8 cellular contexts compared by ENCODE assay signal in genomic region chr4:118033148-118034060, GRCh38. TPM values are rescaled to one million over a fixed set of nuclear protein-coding genes. Genes with fewer than 3 reads are reported as not detected.
DNase-seq lines count a peak whose midpoint lies in the region; ATAC-seq and TF ChIP-seq lines count a peak whose summit lies in the region.

No MANE protein-coding gene starts in this region.

- H3K9me3 ChIP-seq in HUES6 (ENCODE audit: control insufficient read depth, insufficient read depth, low read depth, low read length) (no peaks in the 10 kb centered on the region), T-helper 17 cell (ENCODE audit: control insufficient read depth, low read length, poor library complexity, severe bottlenecking) (no peaks in the 10 kb centered on the region), neural cell (ENCODE audit: low read length) (no peaks in the 10 kb centered on the region)
- no peaks in the 10 kb centered on the region for H3K9me3 ChIP-seq in CD4-positive, alpha-beta memory T cell (ENCODE audit: control insufficient read depth in 1 of 2, low read length in 2 of 2)

- peaks cover 5% of the 10 kb centered on the region for H3K36me3 Mint-ChIP-seq in T-helper 17 cell (ENCODE audit: low read depth)
- no peaks in the 10 kb centered on the region for H3K36me3 Mint-ChIP-seq in CD4-positive, alpha-beta memory T cell

- H3K79me2 ChIP-seq in neural cell (replicated peaks; ENCODE audit: insufficient read depth, low read length): no peaks in the 10 kb centered on the region

- H3K4me3 Mint-ChIP-seq in T-helper 17 cell: peak overlapping the region; percentile 59
- peak overlapping the region in 3 of 8 donors; percentile 20 to 53 (median 29) for H3K4me3 Mint-ChIP-seq in CD4-positive, alpha-beta memory T cell

- TF ChIP-seq EP300 in neural cell (conservative IDR thresholded peaks at IDR 0.05; ENCODE audit: poor library complexity, severe bottlenecking): no peak

- H4K20me1 ChIP-seq in neural cell (ENCODE audit: insufficient read depth): no peaks in the 10 kb centered on the region

- TF ChIP-seq CTCF in neural cell (IDR thresholded peaks at IDR 0.05; ENCODE audit: poor library complexity, severe bottlenecking): no peak

- H3K27ac ChIP-seq in HUES6 (ENCODE audit: low read depth, low read length) (no peak overlapping the region), neural cell (ENCODE audit: low read length) (no peak overlapping the region)
- no peak overlapping the region for H3K27ac ChIP-seq in CD4-positive, alpha-beta memory T cell (ENCODE audit: low read depth, low read length)

- H3K4me2 ChIP-seq in neural cell (ENCODE audit: low read length): peak overlapping the region; percentile 64

- H3K27me3 ChIP-seq in HUES6 (ENCODE audit: control insufficient read depth, insufficient read depth, low read length): peaks cover 5% of the 10 kb centered on the region; the same call in 1 of the 2 replicates
- H3K27me3 ChIP-seq in neural cell (ENCODE audit: insufficient read depth, low read depth, low read length): peaks cover 9% of the 10 kb centered on the region
- peaks cover 6% of the 10 kb centered on the region for H3K27me3 ChIP-seq in CD4-positive, alpha-beta memory T cell (ENCODE audit: insufficient read depth, low read length)

- ATAC-seq in T-helper 17 cell (no peak), GM21576 (IDR thresholded peaks at IDR 0.05; ENCODE audit: unreplicated experiment) (no peak)

- H3K36me3 ChIP-seq in HUES6 (ENCODE audit: control insufficient read depth, insufficient read depth, low read length) (no peaks in the 10 kb centered on the region), neural cell (ENCODE audit: insufficient read depth, low read length) (no peaks in the 10 kb centered on the region)
- no peaks in the 10 kb centered on the region for H3K36me3 ChIP-seq in CD4-positive, alpha-beta memory T cell (ENCODE audit: insufficient read depth, low read length)

- no peak overlapping the region for H3K27ac Mint-ChIP-seq in T-helper 17 cell
- no peak overlapping the region for H3K27ac Mint-ChIP-seq in CD4-positive, alpha-beta memory T cell

- POLR2A ChIA-PET in CD4-positive, alpha-beta memory T cell (lab: Charles Lee; ENCODE audit: partially characterized antibody): no interaction called here

- H2AFZ ChIP-seq in neural cell (ENCODE audit: low read depth, low read length): no peak overlapping the region

- CTCF ChIA-PET in CD4-positive, alpha-beta memory T cell (lab: Charles Lee; ENCODE audit: partially characterized antibody): no interaction called here

- H3K9me2 ChIP-seq in neural cell (ENCODE audit: insufficient read depth, low read length): no peaks in the 10 kb centered on the region

- TF ChIP-seq RAD21 in neural cell (conservative IDR thresholded peaks at IDR 0.05): no peak

- H3F3A ChIP-seq in neural cell (ENCODE audit: insufficient read depth, low read length, poor library complexity, severe bottlenecking): no peaks in the 10 kb centered on the region

- peak overlapping the region; percentile 77 for H3K9ac ChIP-seq in HUES6 (ENCODE audit: low read length)
- H3K9ac ChIP-seq in neural cell (ENCODE audit: low read length): peak overlapping the region; percentile 66

- H3K4me1 Mint-ChIP-seq in T-helper 17 cell: peaks cover 3% of the 10 kb centered on the region
- H3K4me1 Mint-ChIP-seq in CD4-positive, alpha-beta memory T cell: peaks cover 2 to 13% (median 4%) of the 10 kb centered on the region in 4 donors

- peaks cover 7% of the 10 kb centered on the region; the same call in 1 of the 2 replicates for H3K4me1 ChIP-seq in HUES6 (ENCODE audit: control insufficient read depth, insufficient read depth, low read length)
- no peaks in the 10 kb centered on the region for H3K4me1 ChIP-seq in CD4-positive, alpha-beta memory T cell (ENCODE audit: insufficient read depth, low read length)

- peak; percentile 17 for DNase-seq in DMS53 treated with DMSO at 0.1 percent for 48 hours (lab: John Stamatoyannopoulos, UW; ENCODE audit: unreplicated experiment)
- no peak for DNase-seq in T-helper 17 cell
- peak; percentile 53 for DNase-seq in fibroblast of peridontal ligament (ENCODE audit: extremely low read depth)
- DNase-seq in amniotic stem cell (lab: John Stamatoyannopoulos, UW): no peak
- no peak for DNase-seq in CD4-positive, alpha-beta memory T cell

- H3K4me3 ChIP-seq in HUES6 (ENCODE audit: low read depth, low read length): peak overlapping the region; percentile 85
- peak overlapping the region; percentile 82 for H3K4me3 ChIP-seq in neural cell (ENCODE audit: low read length)
- no peak overlapping the region for H3K4me3 ChIP-seq in CD4-positive, alpha-beta memory T cell (ENCODE audit: low read length in 2 of 2)

- peaks cover 0 to 9% (median 0%) of the 10 kb centered on the region in 8 donors for H3K9me3 Mint-ChIP-seq in CD4-positive, alpha-beta memory T cell

- H3K27me3 Mint-ChIP-seq in T-helper 17 cell: peaks cover 37% of the 10 kb centered on the region
- peaks cover 23 to 24% of the 10 kb centered on the region in 2 donors for H3K27me3 Mint-ChIP-seq in CD4-positive, alpha-beta memory T cell

- intact Hi-C loops in CD4-positive, alpha-beta memory T cell (cut with micrococcal nuclease): no loop called here

TF ChIP-seq in neural cell, 6 proteins besides CTCF, POLR2A, EP300 and RAD21:
- TF ChIP-seq SMC3 (conservative IDR thresholded peaks at IDR 0.05; ENCODE audit: poor library complexity): peak; percentile 36
- TF ChIP-seq POLR2AphosphoS5 (IDR thresholded peaks at IDR 0.05): no peak

RNA-seq across cellular contexts. Expression of gene NDST3, which starts 0.9 kb away (rescaled TPM):
- not detected for total RNA-seq in T-helper 17 cell
- 3.2 and 4.0 TPM in 2 replicates for polyA plus RNA-seq in neural cell
- 7.1 and 8.3 TPM in 2 replicates for polyA minus RNA-seq in neural cell
- not detected for total RNA-seq in CD4-positive, alpha-beta memory T cell
- polyA plus RNA-seq in CD4-positive, alpha-beta memory T cell: not detected

Comparison
In these comparisons a context has a peak if more than half of its experiments do, and no peak if none do; other contexts are left out.
1. DNase-seq: peak in DMS53 treated with DMSO at 0.1 percent for 48 hours (single experiment) and fibroblast of peridontal ligament (single experiment); none in T-helper 17 cell (0 of 3), amniotic stem cell (single experiment) and CD4-positive, alpha-beta memory T cell (0 of 5).
2. H3K4me3 ChIP-seq: peak in HUES6 (single experiment) and neural cell (single experiment); none in CD4-positive, alpha-beta memory T cell (0 of 2).